16 cellular contexts compared by ENCODE assay signal in the genomic region with DNA sequence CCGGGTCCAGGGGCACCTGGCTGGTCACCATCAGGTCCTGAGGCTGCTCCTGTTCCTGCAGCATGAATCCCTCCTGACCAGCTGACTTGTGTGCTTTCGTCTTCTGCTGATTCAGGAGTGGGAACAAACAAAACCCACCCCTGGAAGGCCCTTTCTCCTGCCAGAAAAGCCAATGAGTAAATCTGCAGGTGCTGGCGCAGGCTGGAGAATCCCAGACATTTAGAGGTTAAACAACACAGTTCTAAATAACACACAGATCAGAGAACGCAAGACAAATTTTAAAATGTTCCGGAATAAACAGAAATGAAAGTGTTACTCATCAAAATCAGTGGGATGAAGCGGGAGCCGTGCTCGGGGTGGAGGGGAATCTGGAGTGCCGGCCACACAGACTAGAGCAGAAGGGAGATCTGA.
DNase-seq lines count a peak whose midpoint lies in the region; ATAC-seq and TF ChIP-seq lines count a peak whose summit lies in the region.
"Had no signal": no experiment of that assay in that cellular context is flagged by ENCODE, and none has a peak within 500 bp of the region (broad histone marks: within the 10 kb centered on the region; RNA-seq: fewer than 3 reads in every experiment).

No MANE protein-coding gene starts in this region.

- peaks cover 0 to 6% (median 0%) of the 10 kb centered on the region in 4 donors for H3K36me3 ChIP-seq in sigmoid colon
- H3K36me3 ChIP-seq: right lobe of liver had no signal

- peaks cover 18% of the 10 kb centered on the region for H3K4me1 Mint-ChIP-seq in WTC11
- H3K4me1 Mint-ChIP-seq: activated CD8-positive, alpha-beta memory T cell treated with anti-CD3 and anti-CD28 coated beads, Interleukin-2, amount 10 ng/mL, durations not matched to agents 7 days and 5 days had no signal

- peak overlapping the region; percentile 57 to 74 (median 62) for H3K27ac ChIP-seq in sigmoid colon
- H3K27ac ChIP-seq: right lobe of liver had no signal

- H3K4me3 Mint-ChIP-seq in WTC11 = no peak overlapping the region
- H3K4me3 Mint-ChIP-seq: activated CD8-positive, alpha-beta memory T cell treated with anti-CD3 and anti-CD28 coated beads, Interleukin-2, amount 10 ng/mL, durations not matched to agents 7 days and 5 days had no signal

- intact Hi-C loops in sigmoid colon (cut with DNase I) = loop anchor here (5.0 kb wide), 1 partner anchor 98 kb away; a partner anchor contains a TSS

- 77 to 82% methylated on average over 9 of the region's 9 CpGs for WGBS in sigmoid colon, 2 donors

- H3K36me3 Mint-ChIP-seq in WTC11 = peaks cover 12% of the 10 kb centered on the region

- H3K9me3 Mint-ChIP-seq in WTC11 = peaks cover 11% of the 10 kb centered on the region

- H3K27ac Mint-ChIP-seq in WTC11 = peak overlapping the region; percentile 89
- H3K27ac Mint-ChIP-seq: activated CD8-positive, alpha-beta memory T cell treated with anti-CD3 and anti-CD28 coated beads, Interleukin-2, amount 10 ng/mL, durations not matched to agents 7 days and 5 days had no signal

- no peak for TF ChIP-seq POLR2A in sigmoid colon (IDR thresholded peaks at IDR 0.05)

- no peaks in the 10 kb centered on the region for H3K9me3 ChIP-seq in sigmoid colon
- H3K9me3 ChIP-seq: right lobe of liver had no signal

- ATAC-seq in WTC11 = no peak
- ATAC-seq in GM21515 (IDR thresholded peaks at IDR 0.05; ENCODE audit: unreplicated experiment) = no peak
- ATAC-seq: activated CD8-positive, alpha-beta memory T cell treated with anti-CD3 and anti-CD28 coated beads, Interleukin-2, amount 10 ng/mL, durations not matched to agents 7 days and 5 days; K562 had no signal

- POLR2A ChIA-PET in WTC11 (lab: Charles Lee) = no interaction called here

- H3K4me1 ChIP-seq in sigmoid colon = peaks cover 0 to 43% (median 30%) of the 10 kb centered on the region in 4 donors
- H3K4me1 ChIP-seq: right lobe of liver had no signal

- no peaks in the 10 kb centered on the region for H3K27me3 ChIP-seq in sigmoid colon
- H3K27me3 ChIP-seq: right lobe of liver had no signal

- TF ChIP-seq EP300 in sigmoid colon (IDR thresholded peaks at IDR 0.05) = no peak

- H3K4me3 ChIP-seq in AG09309 (ENCODE audit: control insufficient read depth, low read depth, low read length) (peak overlapping the region; percentile 16), fibroblast of villous mesenchyme (ENCODE audit: low read depth, low read length) (no peak overlapping the region), sigmoid colon (peak overlapping the region in 2 of 4 donors; percentile 27 to 29)
- H3K4me3 ChIP-seq: K562, lung, right lobe of liver had no signal

- TF ChIP-seq CTCF in AG09309 (IDR thresholded peaks at IDR 0.05; ENCODE audit: control insufficient read depth, insufficient read depth, low read depth, low read length, missing control alignments) (no peak), WTC11 (IDR thresholded peaks at IDR 0.05) (no peak), fibroblast of villous mesenchyme (IDR thresholded peaks at IDR 0.05; ENCODE audit: insufficient read depth, low read depth, low read length) (no peak), sigmoid colon (IDR thresholded peaks at IDR 0.05) (no peak)

- CTCF ChIA-PET in WTC11 (lab: Charles Lee) = no interaction called here

- no peak for DNase-seq in AG09309 (ENCODE audit: low read depth)
- no peak for DNase-seq in WTC11 (ENCODE audit: low spot score)
- peak; percentile 63 for DNase-seq in fibroblast of villous mesenchyme (ENCODE audit: low read depth)
- DNase-seq in sigmoid colon = no peak
- DNase-seq in H4 (ENCODE audit: low spot score) = no peak
- DNase-seq in NCI-H446 (lab: John Stamatoyannopoulos, UW) = no peak
- no peak for DNase-seq in SKM-1 treated with dmso at 0.1 percent for 144 hours (lab: John Stamatoyannopoulos, UW; ENCODE audit: unreplicated experiment)
- DNase-seq: activated CD8-positive, alpha-beta memory T cell treated with anti-CD3 and anti-CD28 coated beads, Interleukin-2, amount 10 ng/mL, durations not matched to agents 7 days and 5 days; CD8-positive, alpha-beta memory T cell; NCI-H2107; OCI-M1; right lobe of liver; T-helper 9 cell had no signal

- H3K27me3 Mint-ChIP-seq in WTC11 (ENCODE audit: low read depth) = no peaks in the 10 kb centered on the region
- H3K27me3 Mint-ChIP-seq: activated CD8-positive, alpha-beta memory T cell treated with anti-CD3 and anti-CD28 coated beads, Interleukin-2, amount 10 ng/mL, durations not matched to agents 7 days and 5 days had no signal

TF ChIP-seq in WTC11, 78 proteins besides CTCF, POLR2A, EP300 and RAD21:
- no peak for TF ChIP-seq MXD4 (CRISPR knock-in tag; IDR thresholded peaks at IDR 0.05; ENCODE audit: borderline replicate concordance)
- no peak for TF ChIP-seq FOXP1 (CRISPR knock-in tag; IDR thresholded peaks at IDR 0.05; ENCODE audit: borderline replicate concordance)
- TF ChIP-seq, protein P1, sequence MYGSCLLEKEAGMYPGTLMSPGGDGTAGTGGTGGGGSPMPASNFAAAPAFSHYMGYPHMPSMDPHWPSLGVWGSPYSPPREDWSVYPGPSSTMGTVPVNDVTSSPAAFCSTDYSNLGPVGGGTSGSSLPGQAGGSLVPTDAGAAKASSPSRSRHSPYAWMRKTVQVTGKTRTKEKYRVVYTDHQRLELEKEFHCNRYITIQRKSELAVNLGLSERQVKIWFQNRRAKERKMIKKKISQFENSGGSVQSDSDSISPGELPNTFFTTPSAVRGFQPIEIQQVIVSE (CRISPR knock-in tag; IDR thresholded peaks at IDR 0.05; ENCODE audit: borderline replicate concordance) = no peak
- TF ChIP-seq, protein P2, sequence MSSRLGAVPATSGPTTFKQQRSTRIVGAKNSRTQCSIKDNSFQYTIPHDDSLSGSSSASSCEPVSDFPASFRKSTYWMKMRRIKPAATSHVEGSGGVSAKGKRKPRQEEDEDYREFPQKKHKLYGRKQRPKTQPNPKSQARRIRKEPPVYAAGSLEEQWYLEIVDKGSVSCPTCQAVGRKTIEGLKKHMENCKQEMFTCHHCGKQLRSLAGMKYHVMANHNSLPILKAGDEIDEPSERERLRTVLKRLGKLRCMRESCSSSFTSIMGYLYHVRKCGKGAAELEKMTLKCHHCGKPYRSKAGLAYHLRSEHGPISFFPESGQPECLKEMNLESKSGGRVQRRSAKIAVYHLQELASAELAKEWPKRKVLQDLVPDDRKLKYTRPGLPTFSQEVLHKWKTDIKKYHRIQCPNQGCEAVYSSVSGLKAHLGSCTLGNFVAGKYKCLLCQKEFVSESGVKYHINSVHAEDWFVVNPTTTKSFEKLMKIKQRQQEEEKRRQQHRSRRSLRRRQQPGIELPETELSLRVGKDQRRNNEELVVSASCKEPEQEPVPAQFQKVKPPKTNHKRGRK (CRISPR knock-in tag; IDR thresholded peaks at IDR 0.05; ENCODE audit: borderline replicate concordance) = no peak
